8 cellular contexts compared by ENCODE assay signal in the genomic region with DNA sequence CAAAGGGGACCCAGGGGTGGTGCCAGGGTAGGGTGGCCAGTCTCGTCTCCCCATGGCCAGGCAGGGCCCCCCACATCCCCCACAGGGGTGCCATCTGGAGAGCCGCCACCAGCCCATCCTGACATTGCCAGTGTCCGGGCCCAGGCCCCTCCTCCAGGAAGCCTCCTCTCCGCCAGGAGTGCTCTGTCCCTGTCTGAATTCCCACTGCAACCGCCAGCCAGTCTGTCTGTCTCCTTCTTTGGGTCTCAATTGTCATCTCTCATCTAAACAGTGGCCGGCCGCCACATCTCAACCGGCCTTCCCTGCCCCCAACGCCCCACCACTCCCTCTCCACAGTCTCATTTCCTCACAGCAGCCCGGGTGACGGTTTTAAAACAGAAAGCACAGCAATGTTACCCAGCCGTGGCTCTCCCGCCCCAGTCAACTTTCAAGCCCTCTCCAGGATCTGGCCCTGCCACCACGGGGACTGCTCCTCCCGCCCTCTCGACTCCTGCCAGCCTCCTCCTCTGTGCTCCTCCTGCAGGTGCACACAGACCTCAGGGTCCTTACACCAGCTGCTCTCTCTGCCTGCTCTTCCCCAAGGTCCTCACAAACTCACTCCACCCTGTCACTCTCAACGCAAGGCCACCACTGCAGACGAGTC. TPM values are rescaled to one million over a fixed set of nuclear protein-coding genes. Genes with fewer than 3 reads are reported as not detected.
DNase-seq lines count a peak whose midpoint lies in the region; ATAC-seq and TF ChIP-seq lines count a peak whose summit lies in the region.

No MANE protein-coding gene starts in this region.

- H3K27me3 ChIP-seq in BE2C (no peaks in the 10 kb centered on the region), duodenal mucosa (ENCODE audit: control insufficient read depth in 1 of 2, insufficient read depth in 2 of 2, low read length in 2 of 2) (no peaks in the 10 kb centered on the region)

- H3K27ac Mint-ChIP-seq in T-helper 1 cell treated with Interleukin-12 subunit alpha and Interleukin-12 subunit beta and Interleukin-4 antibody, amounts not matched to agents 30 μg/mL and 1 μg/mL, for 36 hours: peak overlapping the region; percentile 100

- 0 out of 2 replicates have a peak, but pooled peaks cover 2% of the 10 kb centered on the region for H3K36me3 ChIP-seq in BE2C
- no peaks in the 10 kb centered on the region for H3K36me3 ChIP-seq in duodenal mucosa (ENCODE audit: control insufficient read depth in 1 of 2, insufficient read depth in 2 of 2, low read length in 2 of 2)

- peak overlapping the region; percentile 94 for H3K4me3 Mint-ChIP-seq in T-helper 1 cell treated with Interleukin-12 subunit alpha and Interleukin-12 subunit beta and Interleukin-4 antibody, amounts not matched to agents 30 μg/mL and 1 μg/mL, for 36 hours

- POLR2A ChIA-PET in HEK293T (lab: Yijun Ruan, JAX): no interaction called here

- CTCF ChIA-PET in HEK293T (lab: Yijun Ruan, JAX): no interaction called here

- intact Hi-C loops in posterior vena cava (cut with DNase I): loop anchor here in 1 of 2 donors (5.0 kb wide), 1 partner anchor 324 kb away; no protein-coding TSS in a partner anchor

- no peak for TF ChIP-seq CTCF in BE2C (IDR thresholded peaks at IDR 0.05; ENCODE audit: low read depth, low read length)

- peak; percentile 38 for ATAC-seq in HG03342 (IDR thresholded peaks at IDR 0.05; ENCODE audit: unreplicated experiment)

- H3K4me3 ChIP-seq in BE2C (ENCODE audit: low read depth, low read length): peak overlapping the region; percentile 19
- peak overlapping the region in 1 of 2 donors; percentile 52 for H3K4me3 ChIP-seq in duodenal mucosa (ENCODE audit: low read depth in 1 of 2, low read length in 2 of 2)

- H3K27me3 Mint-ChIP-seq in T-helper 1 cell treated with Interleukin-12 subunit alpha and Interleukin-12 subunit beta and Interleukin-4 antibody, amounts not matched to agents 30 μg/mL and 1 μg/mL, for 36 hours (ENCODE audit: low read depth): no peaks in the 10 kb centered on the region

- H3K9me3 Mint-ChIP-seq in T-helper 1 cell treated with Interleukin-12 subunit alpha and Interleukin-12 subunit beta and Interleukin-4 antibody, amounts not matched to agents 30 μg/mL and 1 μg/mL, for 36 hours: no peaks in the 10 kb centered on the region

- peaks cover 52% of the 10 kb centered on the region for H3K4me1 Mint-ChIP-seq in T-helper 1 cell treated with Interleukin-12 subunit alpha and Interleukin-12 subunit beta and Interleukin-4 antibody, amounts not matched to agents 30 μg/mL and 1 μg/mL, for 36 hours (ENCODE audit: low read depth)

- peak overlapping the region; percentile 89 for H3K27ac ChIP-seq in duodenal mucosa (ENCODE audit: low read depth, low read length)

- H3K9me3 ChIP-seq in BE2C (no peaks in the 10 kb centered on the region), duodenal mucosa (ENCODE audit: control insufficient read depth in 1 of 2, low read length in 2 of 2) (no peaks in the 10 kb centered on the region)

- peak; percentile 67 for TF ChIP-seq POLR2A in GM19193 (IDR thresholded peaks at IDR 0.05; ENCODE audit: extremely low read depth, insufficient read depth, insufficient read length)

- no peak for DNase-seq in BE2C
- DNase-seq in posterior vena cava (ENCODE audit: low spot score): peak; percentile 87
- DNase-seq in HEK293T (ENCODE audit: extremely low spot score): no peak
- no peak for DNase-seq in T1000 (lab: John Stamatoyannopoulos, UW)

- H3K9ac ChIP-seq in duodenal mucosa (ENCODE audit: low read depth in 1 of 2, low read length in 2 of 2): peak overlapping the region; percentile 34 to 65

- H3K36me3 Mint-ChIP-seq in T-helper 1 cell treated with Interleukin-12 subunit alpha and Interleukin-12 subunit beta and Interleukin-4 antibody, amounts not matched to agents 30 μg/mL and 1 μg/mL, for 36 hours (ENCODE audit: low read depth): peaks cover 12% of the 10 kb centered on the region

- H3K4me1 ChIP-seq in BE2C: peaks cover 36% of the 10 kb centered on the region
- peaks cover 58 to 65% of the 10 kb centered on the region in 2 donors for H3K4me1 ChIP-seq in duodenal mucosa (ENCODE audit: control insufficient read depth in 1 of 2, insufficient read depth in 2 of 2, low read length in 2 of 2)

TF ChIP-seq in HEK293T, 16 proteins besides CTCF, POLR2A, EP300 and RAD21:
- no peak for TF ChIP-seq FOXM1 (IDR thresholded peaks at IDR 0.05; ENCODE audit: borderline replicate concordance)
- TF ChIP-seq SP1 (IDR thresholded peaks at IDR 0.05): no peak
- TF ChIP-seq ZNF384 (IDR thresholded peaks at IDR 0.05): no peak
- TF ChIP-seq HDGF (IDR thresholded peaks at IDR 0.05; ENCODE audit: borderline replicate concordance): no peak
- TF ChIP-seq BHLHE40 (IDR thresholded peaks at IDR 0.05; ENCODE audit: borderline replicate concordance): no peak
- no peak for TF ChIP-seq TARDBP (IDR thresholded peaks at IDR 0.05)
- TF ChIP-seq CTBP1 (IDR thresholded peaks at IDR 0.05; ENCODE audit: borderline replicate concordance): no peak
- no peak for TF ChIP-seq NFRKB (IDR thresholded peaks at IDR 0.05)
- TF ChIP-seq SUZ12 (IDR thresholded peaks at IDR 0.05): no peak
- no peak for TF ChIP-seq FOXA1 (IDR thresholded peaks at IDR 0.05)
- no peak for TF ChIP-seq LEF1 (IDR thresholded peaks at IDR 0.05; ENCODE audit: borderline replicate concordance)
- TF ChIP-seq, protein P1, sequence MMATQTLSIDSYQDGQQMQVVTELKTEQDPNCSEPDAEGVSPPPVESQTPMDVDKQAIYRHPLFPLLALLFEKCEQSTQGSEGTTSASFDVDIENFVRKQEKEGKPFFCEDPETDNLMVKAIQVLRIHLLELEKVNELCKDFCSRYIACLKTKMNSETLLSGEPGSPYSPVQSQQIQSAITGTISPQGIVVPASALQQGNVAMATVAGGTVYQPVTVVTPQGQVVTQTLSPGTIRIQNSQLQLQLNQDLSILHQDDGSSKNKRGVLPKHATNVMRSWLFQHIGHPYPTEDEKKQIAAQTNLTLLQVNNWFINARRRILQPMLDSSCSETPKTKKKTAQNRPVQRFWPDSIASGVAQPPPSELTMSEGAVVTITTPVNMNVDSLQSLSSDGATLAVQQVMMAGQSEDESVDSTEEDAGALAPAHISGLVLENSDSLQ (IDR thresholded peaks at IDR 0.05): no peak
- no peak for TF ChIP-seq ARNT (IDR thresholded peaks at IDR 0.05)
- no peak for TF ChIP-seq FOXK2 (IDR thresholded peaks at IDR 0.05)
- TF ChIP-seq ELF4 (IDR thresholded peaks at IDR 0.05): no peak
- no peak for TF ChIP-seq L3MBTL2 (conservative IDR thresholded peaks at IDR 0.05)
TF ChIP-seq in HEK293T: peak in this region for 0.

RNA-seq across cellular contexts. Expression of a gene that starts 57.0 kb away (rescaled TPM):
- polyA plus RNA-seq in BE2C (2012; ENCODE audit: insufficient read depth, insufficient read length, low read depth): 32.5 TPM
- total RNA-seq in posterior vena cava: 10 to 100 TPM; 53.5 to 60.7 TPM
